Comparison of ENCODE assay signal across 8 cellular contexts in the genomic region with DNA sequence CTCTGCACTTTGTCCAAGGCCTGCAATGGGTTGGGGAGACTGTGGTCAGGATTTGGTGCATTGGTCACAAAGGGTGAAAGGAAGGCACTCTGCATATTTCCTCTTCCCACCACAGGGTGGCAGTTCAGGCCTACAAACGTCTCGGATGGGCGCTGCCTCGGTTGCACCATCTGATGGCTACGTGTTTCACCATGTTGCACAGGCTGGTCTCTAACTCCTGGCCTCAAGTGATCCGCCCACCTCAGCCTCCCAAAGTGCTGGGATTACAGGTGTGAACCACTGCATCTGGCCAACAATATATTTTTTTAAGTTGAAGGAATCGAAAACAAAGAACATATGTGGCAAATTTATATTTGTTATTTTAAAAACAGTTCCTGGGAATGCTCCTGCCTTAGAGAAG. TPM values are rescaled to one million over a fixed set of nuclear protein-coding genes. Genes with fewer than 3 reads are reported as not detected.
DNase-seq lines count a peak whose midpoint lies in the region; ATAC-seq and TF ChIP-seq lines count a peak whose summit lies in the region.

No MANE protein-coding gene starts in this region.

- peak overlapping the region in 9 of 59 donors; percentile 2 to 53 (median 20) for H3K4me3 ChIP-seq in dorsolateral prefrontal cortex

- intact Hi-C loops in dorsolateral prefrontal cortex (cut with DNase I): loop anchor here (1.0 to 10.0 kb wide), 5 partner anchors 34 to 298 kb away; a partner anchor contains a TSS

- DNase-seq in COLO668 (lab: John Stamatoyannopoulos, UW; ENCODE audit: unreplicated experiment): peak; percentile 24
- peak; percentile 68 for DNase-seq in HCEC 1CT
- peak; percentile 35 for DNase-seq in NCI-H446 treated with DMSO at 0.1 percent for 48 hours (lab: John Stamatoyannopoulos, UW)
- DNase-seq in activated CD4-positive, alpha-beta T cell treated with anti-CD3 and anti-CD28 coated beads, Interleukin-2, amount 50 U/mL, for 1 hour: peak; percentile 41
- peak; percentile 38 to 82 (median 74) for DNase-seq in dorsolateral prefrontal cortex
- peak; percentile 83 to 84 for DNase-seq in lung microvascular endothelial cell (ENCODE audit: low read depth in 2 of 2)
- DNase-seq in stimulated activated CD8-positive, alpha-beta memory T cell treated with anti-CD3 and anti-CD28 coated beads, Interleukin-2, amount 100 ng/mL, for 48 hours (ENCODE audit: low read depth in 2 of 2): peak; percentile 23 to 37

- no peak for ATAC-seq in GM21723 (IDR thresholded peaks at IDR 0.05; ENCODE audit: unreplicated experiment)

- peak overlapping the region in 1 of 59 donors; percentile 16 for H3K27ac ChIP-seq in dorsolateral prefrontal cortex

- H3K27me3 ChIP-seq in dorsolateral prefrontal cortex: no peaks in the 10 kb centered on the region

- TF ChIP-seq CTCF in dorsolateral prefrontal cortex (IDR thresholded peaks at IDR 0.05 in 54 of 56, conservative IDR thresholded peaks at IDR 0.05 in 2 of 56; ENCODE audit: low read depth in 1 of 56, partially characterized antibody in 56 of 56): peak; percentile 66 to 97 (median 86)

RNA-seq across cellular contexts. Expression of a gene that starts 35.1 kb away (rescaled TPM):
- total RNA-seq in dorsolateral prefrontal cortex: 100 to 1,000 TPM; 290 to 477 (median 355) TPM
- total RNA-seq in lung microvascular endothelial cell: 324 and 480 TPM in 2 replicates

RNA-seq across cellular contexts. Expression of a gene that starts 51.8 kb away (rescaled TPM):
- 10 to 100 TPM; 17.3 to 37.7 (median 25.5) TPM for total RNA-seq in dorsolateral prefrontal cortex
- total RNA-seq in lung microvascular endothelial cell: 6.1 and 6.9 TPM in 2 replicates

Comparison
In these comparisons a context has a peak if more than half of its experiments do, and no peak if none do; other contexts are left out.
1. DNase-seq: peak in every context shown above with its lines; median percentile 84 in lung microvascular endothelial cell; 74 in dorsolateral prefrontal cortex; 68 in HCEC 1CT; 41 in activated CD4-positive, alpha-beta T cell treated with anti-CD3 and anti-CD28 coated beads, Interleukin-2, amount 50 U/mL, for 1 hour; 35 in NCI-H446 treated with DMSO at 0.1 percent for 48 hours; 30 in stimulated activated CD8-positive, alpha-beta memory T cell treated with anti-CD3 and anti-CD28 coated beads, Interleukin-2, amount 100 ng/mL, for 48 hours; 24 in COLO668.